10 cellular contexts compared by ENCODE assay signal in the genomic region with DNA sequence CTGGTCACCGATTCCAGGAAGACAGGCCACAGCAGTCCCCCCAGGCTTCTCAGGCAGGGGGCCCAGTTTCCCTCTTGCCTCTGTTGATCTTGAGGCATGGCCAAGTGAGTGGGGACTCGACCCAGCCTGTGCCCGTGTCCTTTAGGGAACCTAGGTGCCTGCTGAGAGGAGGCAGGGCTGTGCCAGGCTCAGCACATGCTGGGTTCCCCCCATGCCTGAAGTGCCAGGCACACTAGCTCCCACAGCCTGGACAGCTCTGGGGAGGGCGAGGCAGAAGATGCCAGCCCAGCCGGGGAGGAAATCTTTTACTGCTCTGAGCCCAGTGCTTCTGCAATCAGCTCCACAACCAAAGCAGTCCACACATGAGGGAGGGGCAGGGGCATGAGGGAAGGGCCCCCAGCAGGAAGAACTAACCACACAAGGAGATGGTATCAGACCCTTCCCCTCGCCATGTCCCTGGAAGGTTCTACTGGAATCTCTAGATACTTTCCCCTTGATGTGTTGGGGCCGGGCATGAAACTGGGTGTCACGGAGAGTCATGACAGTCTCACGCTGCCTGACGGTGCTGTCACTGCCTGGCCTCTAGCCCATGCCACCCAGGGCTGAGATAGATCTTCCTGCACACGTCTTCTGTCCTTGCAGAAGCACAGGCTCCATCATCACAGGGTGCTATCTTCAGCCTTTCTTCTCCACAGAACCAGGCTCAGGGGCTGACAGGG. TPM values are rescaled to one million over a fixed set of nuclear protein-coding genes. Genes with fewer than 3 reads are reported as not detected.
A peak's percentile ranks its signal among the peaks of the same experiment; 100 is the strongest.
DNase-seq lines count a peak whose midpoint lies in the region; ATAC-seq, FAIRE-seq and TF ChIP-seq lines count a peak whose summit lies in the region.
"Had no signal": no experiment of that assay in that cellular context is flagged by ENCODE, and none has a peak within 500 bp of the region (broad histone marks: within the 10 kb centered on the region; RNA-seq: fewer than 3 reads in every experiment).

No MANE protein-coding gene starts in this region.

- H3K9me3 Mint-ChIP-seq in natural killer cell, result no peaks in the 10 kb centered on the region
- H3K9me3 Mint-ChIP-seq: activated B cell treated with CpG ODN at 0.5 μM for 24 hours had no signal

- POLR2A ChIA-PET in A549 (lab: Yijun Ruan, JAX), result interaction anchor here (0.7 to 2.0 kb wide), 4 partner anchors 9 to 140 kb away, joined by 3 to 9 read pairs (median 6); partner anchors contain the start of genes MYO18A and NUFIP2

- H3K9me3 ChIP-seq in A549, result no peaks in the 10 kb centered on the region
- no peaks in the 10 kb centered on the region for H3K9me3 ChIP-seq in MM.1S (replicated peaks; ENCODE audit: insufficient read depth, low read length)

- H3K27me3 ChIP-seq in MM.1S (replicated peaks; ENCODE audit: insufficient read depth, low read length) (no peaks in the 10 kb centered on the region), dorsolateral prefrontal cortex (no peaks in the 10 kb centered on the region)

- no peak; a peak in 4 of 6 replicates for ATAC-seq in A549
- ATAC-seq in natural killer cell, result peak; percentile 45 to 61 (median 48)
- ATAC-seq in GM21737 (IDR thresholded peaks at IDR 0.05; ENCODE audit: unreplicated experiment), result no peak

- no peak for DNase-seq in A549 (ENCODE audit: low read depth in 1 of 2, low spot score in 1 of 2)
- DNase-seq in MM.1S, result no peak
- DNase-seq in dorsolateral prefrontal cortex, result peak in 4 of 10 donors; percentile 31 to 71 (median 64)
- DNase-seq in natural killer cell, result no peak
- DNase-seq in ureter (ENCODE audit: low spot score), result no peak
- no peak for DNase-seq in GM13977 (ENCODE audit: low spot score)
- DNase-seq in NCI-H526 treated with DMSO at 0.1 percent for 48 hours (lab: John Stamatoyannopoulos, UW), result no peak
- DNase-seq: activated B cell treated with CpG ODN at 0.5 μM for 24 hours had no signal

- FAIRE-seq in A549 (lab: Jason Lieb, UNC), result no peak
- FAIRE-seq: G401.6 had no signal

- H3K4me1 ChIP-seq in A549 (peaks cover 95% of the 10 kb centered on the region), MM.1S (ENCODE audit: low read length) (peaks cover 17% of the 10 kb centered on the region)

- no peak overlapping the region for H3K4me3 ChIP-seq in A549
- H3K4me3 ChIP-seq in MM.1S (ENCODE audit: low read length), result no peak overlapping the region
- H3K4me3 ChIP-seq in dorsolateral prefrontal cortex, result peak overlapping the region in 10 of 59 donors; percentile 2 to 35 (median 21)

- H4K20me1 ChIP-seq in MM.1S (ENCODE audit: insufficient read depth, low read length), result no peaks in the 10 kb centered on the region

- CTCF ChIA-PET in A549 (lab: Yijun Ruan, JAX), result interaction anchor here (0.7 to 21.3 kb wide), 6 partner anchors 10 to 136 kb away, joined by 3 to 263 read pairs (median 12); partner anchors contain the start of gene MYO18A

- no peaks in the 10 kb centered on the region for H3K36me3 ChIP-seq in MM.1S (replicated peaks; ENCODE audit: insufficient read depth, low read length)

- no peaks in the 10 kb centered on the region for H3K9me2 ChIP-seq in MM.1S (replicated peaks; ENCODE audit: insufficient read depth, low read length)

- H3K27ac ChIP-seq in A549 (peak overlapping the region; percentile 81 to 94), MM.1S (ENCODE audit: low read length) (peak overlapping the region; percentile 14; the same call in 1 of the 2 replicates), dorsolateral prefrontal cortex (peak overlapping the region; percentile 71 to 97 (median 93))

- TF ChIP-seq POLR2A in A549 (IDR thresholded peaks at IDR 0.05; ENCODE audit: low read length), result no peak

- WGBS in A549 (ENCODE audit: missing lambda C conversion rate), result 38% methylated on average over 11 of the region's 11 CpGs

- H3K9ac ChIP-seq in MM.1S (ENCODE audit: low read length), result peak overlapping the region; percentile 34; the same call in 1 of the 2 replicates

- peak overlapping the region; percentile 57 for H2AFZ ChIP-seq in MM.1S (ENCODE audit: low read length)

- H3F3A ChIP-seq in MM.1S (ENCODE audit: insufficient read depth, low read length), result no peaks in the 10 kb centered on the region

- H3K4me2 ChIP-seq in A549 (peak overlapping the region; percentile 70), MM.1S (ENCODE audit: low read depth, low read length) (peak overlapping the region; percentile 43; the same call in 1 of the 2 replicates)

- no peak for TF ChIP-seq EP300 in A549 (IDR thresholded peaks at IDR 0.05)

- no peaks in the 10 kb centered on the region for H3K27me3 Mint-ChIP-seq in natural killer cell (ENCODE audit: low read depth in 2 of 2)
- H3K27me3 Mint-ChIP-seq: activated B cell treated with CpG ODN at 0.5 μM for 24 hours had no signal

- no peak for TF ChIP-seq CTCF in A549 (IDR thresholded peaks at IDR 0.05)
- no peak for TF ChIP-seq CTCF in MM.1S (IDR thresholded peaks at IDR 0.05; ENCODE audit: low read length)
- TF ChIP-seq CTCF in dorsolateral prefrontal cortex (IDR thresholded peaks at IDR 0.05 in 54 of 56, conservative IDR thresholded peaks at IDR 0.05 in 2 of 56; ENCODE audit: low read depth in 1 of 56, partially characterized antibody in 56 of 56), result no peak
- TF ChIP-seq CTCF in natural killer cell (IDR thresholded peaks at IDR 0.05), result no peak
- no peak for TF ChIP-seq CTCF in GM13977 (IDR thresholded peaks at IDR 0.05; ENCODE audit: extremely low read depth, insufficient read depth, missing control alignments)

- no peak for TF ChIP-seq RAD21 in A549 (conservative IDR thresholded peaks at IDR 0.05 in 1 of 2, IDR thresholded peaks at IDR 0.05 in 1 of 2)

- H3K27ac Mint-ChIP-seq in natural killer cell, result peak overlapping the region; percentile 26 to 90
- H3K27ac Mint-ChIP-seq: activated B cell treated with CpG ODN at 0.5 μM for 24 hours had no signal

- no peaks in the 10 kb centered on the region for H3K36me3 Mint-ChIP-seq in natural killer cell

- peaks cover 14 to 32% of the 10 kb centered on the region in 2 donors for H3K4me1 Mint-ChIP-seq in natural killer cell

- in situ Hi-C loops in GM13977 (cut with MboI; ENCODE audit: low pct_unique_long_range_greater_than_20kb, low sequenced_read_pairs, unreplicated experiment), result no loop called here

- intact Hi-C loops in dorsolateral prefrontal cortex (cut with DNase I), result no loop called here
- intact Hi-C loops in natural killer cell (cut with micrococcal nuclease), result no loop called here

- peaks cover 39% of the 10 kb centered on the region for H3K79me2 ChIP-seq in MM.1S (ENCODE audit: low read length)

- H3K4me3 Mint-ChIP-seq in natural killer cell, result no peak overlapping the region
- H3K4me3 Mint-ChIP-seq: activated B cell treated with CpG ODN at 0.5 μM for 24 hours had no signal

TF ChIP-seq in A549, 52 proteins besides CTCF, POLR2A, EP300 and RAD21:
- no peak for TF ChIP-seq ZNF302 (CRISPR knock-in tag; IDR thresholded peaks at IDR 0.05)
- TF ChIP-seq, protein P1, sequence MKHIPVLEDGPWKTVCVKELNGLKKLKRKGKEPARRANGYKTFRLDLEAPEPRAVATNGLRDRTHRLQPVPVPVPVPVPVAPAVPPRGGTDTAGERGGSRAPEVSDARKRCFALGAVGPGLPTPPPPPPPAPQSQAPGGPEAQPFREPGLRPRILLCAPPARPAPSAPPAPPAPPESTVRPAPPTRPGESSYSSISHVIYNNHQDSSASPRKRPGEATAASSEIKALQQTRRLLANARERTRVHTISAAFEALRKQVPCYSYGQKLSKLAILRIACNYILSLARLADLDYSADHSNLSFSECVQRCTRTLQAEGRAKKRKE (CRISPR knock-in tag; IDR thresholded peaks at IDR 0.05; ENCODE audit: low read depth), result no peak
- TF ChIP-seq CHD4 (IDR thresholded peaks at IDR 0.05; ENCODE audit: borderline replicate concordance), result no peak
- no peak for TF ChIP-seq CHD2 (IDR thresholded peaks at IDR 0.05; ENCODE audit: low read length, partially characterized antibody)
- TF ChIP-seq KDM5A (IDR thresholded peaks at IDR 0.05), result no peak
- TF ChIP-seq MYC (IDR thresholded peaks at IDR 0.05; ENCODE audit: borderline replicate concordance, low read length), result 0 out of 2 replicates have a peak, but pooled peaks have one; percentile 3
TF ChIP-seq in A549: peak in this region for 1.

RNA-seq across cellular contexts. Expression of gene MYO18A, which starts 25.5 kb away (rescaled TPM):
- polyA plus RNA-seq in A549 (2011; rRNA removed) (12.3 and 26.3 TPM in 2 replicates), A549 (2017; fragmentation: RNase III; extraction: RNeasy Plus Mini Kit Qiagen cat#74134 plus additional on column Dnase treatment) (22.4 to 29.7 TPM (median 28.4 TPM) in 3 replicates)
- 8.3 and 9.9 TPM in 2 replicates for polyA plus RNA-seq in A549 (2012; cell fraction: cytosol; rRNA removed)
- polyA plus RNA-seq in A549 (2012; cell fraction: nucleus; rRNA removed), result 37.5 and 46.4 TPM in 2 replicates
- 47.9 and 52.2 TPM in 2 replicates for polyA minus RNA-seq in A549 (2011; rRNA and poly(A)+ RNA removed)
- total RNA-seq in dorsolateral prefrontal cortex (100 to 1,000 TPM in 118 of 120 experiments, 10 to 100 TPM in 2; 93.9 to 275 (median 143) TPM), natural killer cell (100 to 1,000 TPM; 110 to 117 (median 115) TPM), ureter (74.5 TPM)

Comparison
In these comparisons a context has a peak if more than half of its experiments do, and no peak if none do; other contexts are left out.
1. ATAC-seq: peak in natural killer cell (3 of 3); none in A549 (0 of 2) and GM21737 (single experiment).
2. H3K27ac ChIP-seq: peak in every context shown above with its lines; median percentile 93 in dorsolateral prefrontal cortex; 88 in A549; 14 in MM.1S.